ENCODE assay signal across 15 cellular contexts in genomic region chr12:119642986-119643385, GRCh38. TPM values are rescaled to one million over a fixed set of nuclear protein-coding genes. Genes with fewer than 3 reads are reported as not detected.
DNase-seq lines count a peak whose midpoint lies in the region; ATAC-seq, FAIRE-seq and TF ChIP-seq lines count a peak whose summit lies in the region.
"Had no signal": no experiment of that assay in that cellular context is flagged by ENCODE, and none has a peak within 500 bp of the region (broad histone marks: within the 10 kb centered on the region; RNA-seq: fewer than 3 reads in every experiment).

No MANE protein-coding gene starts in this region.

- POLR2A ChIA-PET in HepG2 (lab: Yijun Ruan, JAX) = no interaction called here

- H3K36me3 ChIP-seq in HepG2 (replicated peaks in 1 of 2; ENCODE audit: control insufficient read depth in 1 of 2, insufficient read depth in 2 of 2, low read length in 2 of 2) = no peaks in the 10 kb centered on the region
- H3K36me3 ChIP-seq in right lobe of liver = no peaks in the 10 kb centered on the region
- H3K36me3 ChIP-seq in OCI-LY3 (replicated peaks; ENCODE audit: low read depth, low read length) = no peaks in the 10 kb centered on the region

- H3K9ac ChIP-seq in HepG2 (ENCODE audit: insufficient read depth, low read depth, low read length) (no peak overlapping the region), OCI-LY3 (ENCODE audit: low read length) (no peak overlapping the region)

- H3K27ac ChIP-seq in HepG2 (ENCODE audit: extremely low read length, insufficient read depth, low read length) (no peak overlapping the region), right lobe of liver (no peak overlapping the region), OCI-LY3 (ENCODE audit: low read length) (no peak overlapping the region)

- TF ChIP-seq EP300 in HepG2 (IDR thresholded peaks at IDR 0.05; ENCODE audit: low read depth in 2 of 2, low read length in 2 of 2) (no peak), HepG2 (CRISPR knock-in tag; IDR thresholded peaks at IDR 0.05; ENCODE audit: borderline replicate concordance) (no peak)

- DNase-seq in HepG2 (ENCODE audit: low spot score) (no peak), right lobe of liver (no peak), fibroblast of the aortic adventitia (ENCODE audit: low read depth) (no peak)
- DNase-seq in stimulated activated CD4-positive, alpha-beta T cell treated with anti-CD3 and anti-CD28 coated beads, Interleukin-1b, Interleukin-23, amount 100 ng/mL, for 48 hours = no peak
- DNase-seq: activated CD4-positive, alpha-beta memory T cell treated with anti-CD3 and anti-CD28 coated beads, Interleukin-2, amount 10 ng/mL, durations not matched to agents 7 days and 5 days; activated naive CD4-positive, alpha-beta T cell treated with anti-CD3 and anti-CD28 coated beads, Interleukin-2, amount 50 U/mL, for 16 hours; cortex of kidney; foreskin melanocyte; left cardiac atrium; NCI-H187 had no signal

- no peak for FAIRE-seq in HepG2 (lab: Jason Lieb, UNC)

- WGBS in HepG2 (ENCODE audit: low lambda C conversion rate) = 43% methylated on average over 4 of the region's 4 CpGs
- 65% methylated on average over 4 of the region's 4 CpGs for WGBS in right lobe of liver (ENCODE audit: insufficient coverage, low coverage, low lambda C conversion rate, missing lambda C conversion rate)

- H3K4me1 ChIP-seq in HepG2 (ENCODE audit: insufficient read depth, low read length) (no peaks in the 10 kb centered on the region), right lobe of liver (no peaks in the 10 kb centered on the region), OCI-LY3 (ENCODE audit: low read length) (no peaks in the 10 kb centered on the region)

- ATAC-seq in HepG2 (no peak), right lobe of liver (no peak), GM19395 (IDR thresholded peaks at IDR 0.05; ENCODE audit: unreplicated experiment) (no peak), GM21717 (IDR thresholded peaks at IDR 0.05; ENCODE audit: unreplicated experiment) (no peak), GM21576 (IDR thresholded peaks at IDR 0.05; ENCODE audit: unreplicated experiment) (no peak)
- ATAC-seq: left cardiac atrium had no signal

- no peaks in the 10 kb centered on the region for H3K79me2 ChIP-seq in HepG2 (ENCODE audit: insufficient read depth, low read length)
- no peaks in the 10 kb centered on the region for H3K79me2 ChIP-seq in OCI-LY3 (ENCODE audit: low read length)

- no peak for TF ChIP-seq RAD21 in HepG2 (CRISPR knock-in tag; IDR thresholded peaks at IDR 0.05)

- H3K4me3 ChIP-seq in HepG2 (replicated peaks in 1 of 3; ENCODE audit: insufficient read depth in 1 of 3, low read depth in 2 of 3, low read length in 3 of 3) (no peak overlapping the region), right lobe of liver (no peak overlapping the region), OCI-LY3 (ENCODE audit: low read length) (no peak overlapping the region), fibroblast of the aortic adventitia (ENCODE audit: low read depth, low read length) (no peak overlapping the region)

- H3K27me3 ChIP-seq in HepG2 (ENCODE audit: control insufficient read depth in 1 of 2, insufficient read depth in 2 of 2, low read length in 2 of 2) = no peaks in the 10 kb centered on the region; a peak in 2 of 5 replicates
- H3K27me3 ChIP-seq in right lobe of liver = no peaks in the 10 kb centered on the region
- H3K27me3 ChIP-seq in OCI-LY3 (ENCODE audit: low read depth, low read length) = 0 out of 2 replicates have a peak, but pooled peaks cover under 1% of the 10 kb centered on the region

- no peak for TF ChIP-seq POLR2A in HepG2 (IDR thresholded peaks at IDR 0.05; ENCODE audit: insufficient read depth in 1 of 2, low read depth in 2 of 2, low read length in 2 of 2)
- no peak for TF ChIP-seq POLR2A in right lobe of liver (IDR thresholded peaks at IDR 0.05)

- in situ Hi-C loops in HepG2 (cut with HindIII; ENCODE audit: extremely low pct_ligation_motif_present, low pct_unique_long_range_greater_than_20kb) = no loop called here

- H3K4me2 ChIP-seq in HepG2 (ENCODE audit: low read depth, low read length) (no peak overlapping the region), OCI-LY3 (ENCODE audit: low read length) (no peak overlapping the region)

- TF ChIP-seq CTCF in HepG2 (CRISPR knock-in tag; IDR thresholded peaks at IDR 0.05) (0 out of 2 replicates have a peak, but pooled peaks have one; percentile 12), right lobe of liver (IDR thresholded peaks at IDR 0.05) (no peak), OCI-LY3 (IDR thresholded peaks at IDR 0.05; ENCODE audit: low read depth, low read length) (peak; percentile 28), fibroblast of the aortic adventitia (IDR thresholded peaks at IDR 0.05; ENCODE audit: insufficient read depth, low read length) (peak; percentile 26)

- no peak overlapping the region for H2AFZ ChIP-seq in HepG2 (ENCODE audit: low read length)
- no peak overlapping the region for H2AFZ ChIP-seq in OCI-LY3 (ENCODE audit: low read depth, low read length)

- H3K9me3 ChIP-seq in HepG2 (ENCODE audit: low read length) (no peaks in the 10 kb centered on the region), right lobe of liver (no peaks in the 10 kb centered on the region), OCI-LY3 (ENCODE audit: insufficient read depth, low read length) (no peaks in the 10 kb centered on the region)

- no TSS peak for BruUV-seq in HepG2 (replicated peaks; lab: Mats Ljungman, UMichigan)

- intact Hi-C loops in HepG2 (cut with micrococcal nuclease; ENCODE audit: unreplicated experiment) (no loop called here), right lobe of liver (cut with DNase I) (no loop called here)

- H4K20me1 ChIP-seq in HepG2 (ENCODE audit: insufficient read depth, low read length) (no peaks in the 10 kb centered on the region), OCI-LY3 (ENCODE audit: insufficient read depth, low read length) (no peaks in the 10 kb centered on the region)

- CTCF ChIA-PET in HepG2 (lab: Yijun Ruan, JAX; ENCODE audit: low intra/inter-chr PET ratio, low total read pairs) = no interaction called here

TF ChIP-seq in HepG2, 621 proteins besides CTCF, POLR2A, EP300 and RAD21 (continues in another document):
- TF ChIP-seq PTBP1 (IDR thresholded peaks at IDR 0.05; ENCODE audit: low read depth, low read length, poor library complexity, severe bottlenecking) (no peak), ZBTB20 (CRISPR knock-in tag; IDR thresholded peaks at IDR 0.05; ENCODE audit: borderline replicate concordance, low read depth) (no peak), JUND (CRISPR knock-in tag; IDR thresholded peaks at IDR 0.05) (no peak), ZNF557 (CRISPR knock-in tag; IDR thresholded peaks at IDR 0.05) (no peak)

RNA-seq across cellular contexts. Expression of gene PRKAB1, which starts 24.9 kb away (rescaled TPM):
- total RNA-seq in HepG2 (2016; rRNA removed; fragmentation: Illumina TruSeq; extraction: Trizol) (25.4 and 28.4 TPM in 2 replicates), right lobe of liver (10 to 100 TPM in 4 of 6 experiments, 1 to 10 TPM in 2; 8.2 to 17.1 (median 10.3) TPM), fibroblast of the aortic adventitia (ENCODE audit: low replicate concordance) (6.4 and 19.9 TPM in 2 replicates)
- 7.2 and 8.3 TPM in 2 replicates for total RNA-seq in HepG2 (2016; cell fraction: cytosol; rRNA removed; fragmentation: Illumina TruSeq; extraction: Trizol; ENCODE audit: low read depth)
- 24.7 and 27.3 TPM in 2 replicates for total RNA-seq in HepG2 (2016; cell fraction: insoluble cytoplasmic fraction; rRNA removed; fragmentation: Illumina TruSeq; extraction: Trizol)
- total RNA-seq in HepG2 (2016; cell fraction: membrane; rRNA removed; fragmentation: Illumina TruSeq; extraction: Trizol) = 22.4 and 23.1 TPM in 2 replicates
- 28.4 and 31.7 TPM in 2 replicates for total RNA-seq in HepG2 (2016; cell fraction: nucleus; rRNA removed; fragmentation: Illumina TruSeq; extraction: Trizol)
- polyA plus RNA-seq in HepG2 (2011; rRNA removed) = 35.5 and 36.0 TPM in 2 replicates
- polyA plus RNA-seq in HepG2 (2011; cell fraction: cytosol; rRNA removed) = 18.2 and 22.4 TPM in 2 replicates
- 37.3 and 45.3 TPM in 2 replicates for polyA plus RNA-seq in HepG2 (2011; cell fraction: nucleus; rRNA removed)
- 24.3 and 27.4 TPM in 2 replicates for polyA plus RNA-seq in HepG2 (2012)
- polyA plus RNA-seq in HepG2 (2016; cell fraction: cytosol; fragmentation: Illumina TruSeq; extraction: Trizol; ENCODE audit: low read depth) = 7.7 and 7.9 TPM in 2 replicates
- polyA plus RNA-seq in HepG2 (2016; cell fraction: insoluble cytoplasmic fraction; fragmentation: Illumina TruSeq; extraction: Trizol; ENCODE audit: low read depth) = 29.5 and 33.6 TPM in 2 replicates
- polyA plus RNA-seq in HepG2 (2016; cell fraction: membrane; fragmentation: Illumina TruSeq; extraction: Trizol; ENCODE audit: low read depth) = 15.0 and 16.9 TPM in 2 replicates
- 46.1 and 56.3 TPM in 2 replicates for polyA plus RNA-seq in HepG2 (2016; cell fraction: nucleus; fragmentation: Illumina TruSeq; extraction: Trizol; ENCODE audit: insufficient read depth, low read depth)
- polyA minus RNA-seq in HepG2 (2011; rRNA and poly(A)+ RNA removed; ENCODE audit: low replicate concordance) = 29.1 and 36.9 TPM in 2 replicates
- 16.0 and 23.4 TPM in 2 replicates for polyA minus RNA-seq in HepG2 (2011; cell fraction: cytosol; rRNA and poly(A)+ RNA removed)
- polyA minus RNA-seq in HepG2 (2011; cell fraction: nucleus; rRNA and poly(A)+ RNA removed) = 36.9 and 50.9 TPM in 2 replicates

RNA-seq across cellular contexts. Expression of gene TMEM233, which starts 49.4 kb away (rescaled TPM):
- total RNA-seq in HepG2 (2016; rRNA removed; fragmentation: Illumina TruSeq; extraction: Trizol) (not detected in 2 replicates), right lobe of liver (under 1 TPM in 4 of 6 experiments, not detected in 2; 0.09 to 0.40 (median 0.21) TPM), fibroblast of the aortic adventitia (ENCODE audit: low replicate concordance) (1.1 TPM in 1 of 2 replicates, not detected in the other)
- 0.09 TPM in 1 of 2 replicates, not detected in the other for total RNA-seq in HepG2 (2016; cell fraction: cytosol; rRNA removed; fragmentation: Illumina TruSeq; extraction: Trizol; ENCODE audit: low read depth)
- total RNA-seq in HepG2 (2016; cell fraction: insoluble cytoplasmic fraction; rRNA removed; fragmentation: Illumina TruSeq; extraction: Trizol) = not detected in 2 replicates
- not detected in 2 replicates for total RNA-seq in HepG2 (2016; cell fraction: membrane; rRNA removed; fragmentation: Illumina TruSeq; extraction: Trizol)
- not detected in 2 replicates for total RNA-seq in HepG2 (2016; cell fraction: nucleus; rRNA removed; fragmentation: Illumina TruSeq; extraction: Trizol)
- polyA plus RNA-seq in HepG2 (2011; rRNA removed) = 0.03 and 0.16 TPM in 2 replicates
- polyA plus RNA-seq in HepG2 (2011; cell fraction: cytosol; rRNA removed) = not detected in 2 replicates
- polyA plus RNA-seq in HepG2 (2011; cell fraction: nucleus; rRNA removed) = not detected in 2 replicates
- polyA plus RNA-seq in HepG2 (2012) = not detected in 2 replicates
- polyA plus RNA-seq in HepG2 (2016; cell fraction: cytosol; fragmentation: Illumina TruSeq; extraction: Trizol; ENCODE audit: low read depth) = not detected in 2 replicates
- polyA plus RNA-seq in HepG2 (2016; cell fraction: insoluble cytoplasmic fraction; fragmentation: Illumina TruSeq; extraction: Trizol; ENCODE audit: low read depth) = not detected in 2 replicates
- not detected in 2 replicates for polyA plus RNA-seq in HepG2 (2016; cell fraction: membrane; fragmentation: Illumina TruSeq; extraction: Trizol; ENCODE audit: low read depth)
- polyA plus RNA-seq in HepG2 (2016; cell fraction: nucleus; fragmentation: Illumina TruSeq; extraction: Trizol; ENCODE audit: insufficient read depth, low read depth) = not detected in 2 replicates
- polyA minus RNA-seq in HepG2 (2011; rRNA and poly(A)+ RNA removed; ENCODE audit: low replicate concordance) = not detected in 2 replicates
- not detected in 2 replicates for polyA minus RNA-seq in HepG2 (2011; cell fraction: cytosol; rRNA and poly(A)+ RNA removed)
- not detected in 2 replicates for polyA minus RNA-seq in HepG2 (2011; cell fraction: nucleus; rRNA and poly(A)+ RNA removed)
- total RNA-seq: activated CD4-positive, alpha-beta memory T cell treated with anti-CD3 and anti-CD28 coated beads, Interleukin-2, amount 10 ng/mL, durations not matched to agents 7 days and 5 days; T-helper 1 cell treated with Interleukin-12 subunit alpha and Interleukin-12 subunit beta and Interleukin-4 antibody, amounts not matched to agents 30 ng/mL and 1 ng/mL, for 36 hours had no signal

Comparison
In these comparisons a context has a peak if more than half of its experiments do, and no peak if none do; other contexts are left out.
1. CTCF ChIP-seq: peak in HepG2 (single experiment), OCI-LY3 (single experiment) and fibroblast of the aortic adventitia (single experiment); none in right lobe of liver (0 of 4).